ENCODE assay signal across 14 cellular contexts in genomic region chrX:69988955-69989394, GRCh38.
DNase-seq lines count a peak whose midpoint lies in the region; ATAC-seq and TF ChIP-seq lines count a peak whose summit lies in the region.
"Had no signal": no experiment of that assay in that cellular context is flagged by ENCODE, and none has a peak within 500 bp of the region (broad histone marks: within the 10 kb centered on the region; RNA-seq: fewer than 3 reads in every experiment).

No MANE protein-coding gene starts in this region.

- H3K27ac ChIP-seq in RWPE1, result no peak overlapping the region

- peak; percentile 30 for DNase-seq in activated CD4-positive, alpha-beta T cell treated with anti-CD3 and anti-CD28 coated beads for 36 hours
- no peak for DNase-seq in activated CD4-positive, alpha-beta T cell treated with anti-CD3 and anti-CD28 coated beads, Interleukin-2, amount 50 U/mL, for 4 hours
- DNase-seq in RWPE1 (ENCODE audit: low spot score) (peak; percentile 1), choroid plexus epithelial cell (ENCODE audit: low read depth) (peak; percentile 21), kidney tubule cell (ENCODE audit: low spot score) (peak; percentile 30), mesenteric fat pad (ENCODE audit: low spot score) (no peak), cerebellar cortex (ENCODE audit: low spot score) (no peak), HK-2 (ENCODE audit: unreplicated experiment) (no peak)
- DNase-seq: activated CD4-positive, alpha-beta T cell treated with anti-CD3 and anti-CD28 coated beads, Interleukin-2, amount 10 ng/mL, durations not matched to agents 7 days and 5 days; activated gamma-delta T cell; NCI-H2171; SHP77 had no signal

- H3K27me3 Mint-ChIP-seq in activated CD4-positive, alpha-beta T cell treated with anti-CD3 and anti-CD28 coated beads for 36 hours, result no peaks in the 10 kb centered on the region
- H3K27me3 Mint-ChIP-seq: activated CD4-positive, alpha-beta T cell treated with anti-CD3 and anti-CD28 coated beads, Interleukin-2, amount 10 ng/mL, durations not matched to agents 7 days and 5 days had no signal

- no peak overlapping the region for H3K4me3 Mint-ChIP-seq in activated CD4-positive, alpha-beta T cell treated with anti-CD3 and anti-CD28 coated beads for 36 hours
- H3K4me3 Mint-ChIP-seq: activated CD4-positive, alpha-beta T cell treated with anti-CD3 and anti-CD28 coated beads, Interleukin-2, amount 10 ng/mL, durations not matched to agents 7 days and 5 days; CD14-positive monocyte; IgD-negative memory B cell had no signal

- no peak overlapping the region for H3K27ac Mint-ChIP-seq in activated CD4-positive, alpha-beta T cell treated with anti-CD3 and anti-CD28 coated beads for 36 hours
- H3K27ac Mint-ChIP-seq: activated CD4-positive, alpha-beta T cell treated with anti-CD3 and anti-CD28 coated beads, Interleukin-2, amount 10 ng/mL, durations not matched to agents 7 days and 5 days; CD14-positive monocyte; IgD-negative memory B cell had no signal

- no peak overlapping the region for H3K4me3 ChIP-seq in choroid plexus epithelial cell (ENCODE audit: low read depth, low read length)

- CTCF ChIA-PET in activated CD4-positive, alpha-beta T cell treated with anti-CD3 and anti-CD28 coated beads for 36 hours (lab: Charles Lee), result interaction anchor here (1.0 kb wide), 1 partner anchor 41 kb away, joined by 3 read pairs; no protein-coding TSS in a partner anchor
- CTCF ChIA-PET in RWPE1 (lab: Yijun Ruan, JAX), result no interaction called here

- no peaks in the 10 kb centered on the region for H3K36me3 Mint-ChIP-seq in activated CD4-positive, alpha-beta T cell treated with anti-CD3 and anti-CD28 coated beads for 36 hours (ENCODE audit: low read depth)
- H3K36me3 Mint-ChIP-seq: CD14-positive monocyte had no signal

- POLR2A ChIA-PET in activated CD4-positive, alpha-beta T cell treated with anti-CD3 and anti-CD28 coated beads for 36 hours (lab: Charles Lee), result no interaction called here
- POLR2A ChIA-PET in RWPE1 (lab: Yijun Ruan, JAX; ENCODE audit: low non-redundant PET), result no interaction called here

- no peaks in the 10 kb centered on the region for H3K4me1 Mint-ChIP-seq in activated CD4-positive, alpha-beta T cell treated with anti-CD3 and anti-CD28 coated beads for 36 hours
- H3K4me1 Mint-ChIP-seq: activated CD4-positive, alpha-beta T cell treated with anti-CD3 and anti-CD28 coated beads, Interleukin-2, amount 10 ng/mL, durations not matched to agents 7 days and 5 days; CD14-positive monocyte; IgD-negative memory B cell had no signal

- no peaks in the 10 kb centered on the region for H3K9me3 Mint-ChIP-seq in activated CD4-positive, alpha-beta T cell treated with anti-CD3 and anti-CD28 coated beads for 36 hours (ENCODE audit: low read depth)
- H3K9me3 Mint-ChIP-seq: activated CD4-positive, alpha-beta T cell treated with anti-CD3 and anti-CD28 coated beads, Interleukin-2, amount 10 ng/mL, durations not matched to agents 7 days and 5 days; IgD-negative memory B cell had no signal

- TF ChIP-seq CTCF in RWPE1 (conservative IDR thresholded peaks at IDR 0.05; ENCODE audit: low read depth), result no peak
- TF ChIP-seq CTCF in choroid plexus epithelial cell (conservative IDR thresholded peaks at IDR 0.05; ENCODE audit: low read depth, low read length), result no peak

- no peak for ATAC-seq in activated CD4-positive, alpha-beta T cell treated with anti-CD3 and anti-CD28 coated beads for 36 hours

- intact Hi-C loops in activated CD4-positive, alpha-beta T cell treated with anti-CD3 and anti-CD28 coated beads for 36 hours (cut with DNase I, micrococcal nuclease), result no loop called here

Comparison
In these comparisons a context has a peak if more than half of its experiments do, and no peak if none do; other contexts are left out.
1. DNase-seq: peak in activated CD4-positive, alpha-beta T cell treated with anti-CD3 and anti-CD28 coated beads for 36 hours (single experiment), RWPE1 (single experiment), choroid plexus epithelial cell (single experiment) and kidney tubule cell (single experiment); none in activated CD4-positive, alpha-beta T cell treated with anti-CD3 and anti-CD28 coated beads, Interleukin-2, amount 50 U/mL, for 4 hours (0 of 2), mesenteric fat pad (single experiment), cerebellar cortex (single experiment) and HK-2 (single experiment).